ENCODE assay signal across 9 cellular contexts in the genomic region with DNA sequence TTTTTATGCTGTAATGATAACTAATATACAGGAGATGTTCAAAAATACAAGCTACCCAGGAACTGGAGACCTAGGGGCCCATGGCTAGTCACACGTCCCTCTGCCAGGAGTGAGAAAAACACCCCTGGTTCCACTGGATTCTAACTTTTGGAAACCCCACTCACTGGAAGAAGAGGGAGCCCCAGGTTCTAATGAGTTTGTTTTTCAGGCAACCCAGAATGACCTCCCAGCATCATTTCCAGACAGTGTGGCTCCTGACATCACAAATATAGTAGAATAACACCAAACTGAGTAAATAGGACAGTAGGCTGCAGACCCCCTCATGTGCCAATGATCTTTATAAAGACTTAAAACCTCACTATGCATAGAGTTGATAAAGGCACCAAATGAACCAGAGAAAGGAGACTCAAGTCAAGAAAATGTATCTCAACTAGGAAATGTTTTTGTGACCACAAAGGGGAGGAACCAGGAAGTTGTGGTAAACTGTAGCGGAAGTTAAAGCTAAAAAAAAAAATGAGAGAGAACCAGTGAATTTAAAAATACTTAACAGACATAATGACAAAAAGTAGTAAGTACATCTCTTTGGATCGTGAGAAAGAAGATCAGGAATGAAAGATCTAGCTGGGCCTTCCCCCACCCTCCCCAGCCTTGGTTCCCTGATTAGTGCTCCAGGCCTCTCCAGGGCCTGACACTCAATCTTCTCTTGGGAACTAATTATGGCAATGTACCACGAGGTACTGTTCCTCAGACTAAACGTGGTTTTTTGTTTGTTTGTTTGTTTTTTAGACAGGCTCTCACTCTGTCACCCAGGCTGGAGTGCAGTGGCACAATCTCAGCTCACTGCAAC. TPM values are rescaled to one million over a fixed set of nuclear protein-coding genes. Genes with fewer than 3 reads are reported as not detected.
DNase-seq lines count a peak whose midpoint lies in the region; ATAC-seq, FAIRE-seq and TF ChIP-seq lines count a peak whose summit lies in the region.
"Had no signal": no experiment of that assay in that cellular context is flagged by ENCODE, and none has a peak within 500 bp of the region (broad histone marks: within the 10 kb centered on the region; RNA-seq: fewer than 3 reads in every experiment).

No MANE protein-coding gene starts in this region.

- H3K4me3 ChIP-seq in SK-N-SH (ENCODE audit: low read depth in 2 of 2, low read length in 1 of 2) (no peak overlapping the region), small intestine (ENCODE audit: low read depth in 1 of 2, low read length in 2 of 2) (no peak overlapping the region)

- H3K9ac ChIP-seq in SK-N-SH = no peak overlapping the region

- H3K27ac ChIP-seq in SK-N-SH (ENCODE audit: low read depth in 2 of 2, low read length in 1 of 2) (peak overlapping the region in 1 of 2 experiments; percentile 6; a peak in 1 of 4 replicates), caudate nucleus (ENCODE audit: low read depth, low read length) (peak overlapping the region; percentile 21), small intestine (ENCODE audit: low read depth in 1 of 2, low read length in 1 of 2) (peak overlapping the region; percentile 63 to 75)

- H2AFZ ChIP-seq in SK-N-SH (ENCODE audit: low read depth) = peak overlapping the region; percentile 95

- no peak for ATAC-seq in SK-N-SH treated with all-trans-retinoic acid at 6 μM for 48 hours
- no peak for ATAC-seq in HG03520 (IDR thresholded peaks at IDR 0.05; ENCODE audit: unreplicated experiment)

- DNase-seq in SK-N-SH (no peak), Kasumi-1 (lab: John Stamatoyannopoulos, UW) (peak; percentile 95 to 96), caudate nucleus (lab: John Stamatoyannopoulos, UW) (no peak), small intestine (peak; percentile 62), NCI-H1417 treated with DMSO at 0.1 percent for 48 hours (lab: John Stamatoyannopoulos, UW) (no peak), middle frontal gyrus (ENCODE audit: extremely low spot score, low spot score) (no peak)

- POLR2A ChIA-PET in SK-N-SH (lab: Yijun Ruan, JAX) = no interaction called here

- H3K27me3 ChIP-seq in SK-N-SH (ENCODE audit: insufficient read depth) (no peaks in the 10 kb centered on the region), small intestine (ENCODE audit: control insufficient read depth in 2 of 2, insufficient read depth in 2 of 2, low read length in 2 of 2) (no peaks in the 10 kb centered on the region)

- FAIRE-seq in small intestine (lab: Jason Lieb, UNC) = no peak
- FAIRE-seq: A204.1 had no signal

- H3K9me2 ChIP-seq in SK-N-SH = no peaks in the 10 kb centered on the region

- peaks cover 2% of the 10 kb centered on the region for H3F3A ChIP-seq in SK-N-SH (replicated peaks; ENCODE audit: insufficient read depth)

- no peak for TF ChIP-seq CTCF in SK-N-SH (IDR thresholded peaks at IDR 0.05)

- no peaks in the 10 kb centered on the region for H3K9me3 ChIP-seq in SK-N-SH
- no peaks in the 10 kb centered on the region for H3K9me3 ChIP-seq in small intestine (ENCODE audit: control insufficient read depth, low read depth)

- H3K36me3 ChIP-seq in SK-N-SH (replicated peaks in 1 of 2; ENCODE audit: control insufficient read depth in 1 of 2, insufficient read depth in 2 of 2, low read length in 1 of 2) (no peaks in the 10 kb centered on the region), small intestine (ENCODE audit: control insufficient read depth in 2 of 2, insufficient read depth in 2 of 2, low read length in 2 of 2) (no peaks in the 10 kb centered on the region)

- CTCF ChIA-PET in SK-N-SH (lab: Yijun Ruan, JAX) = interaction anchor here (0.6 to 2.5 kb wide), 7 partner anchors 13 to 1579 kb away, joined by 3 to 15 read pairs (median 4); no protein-coding TSS in a partner anchor

- H3K4me1 ChIP-seq in SK-N-SH (ENCODE audit: control insufficient read depth in 1 of 2, insufficient read depth in 2 of 2, low read depth in 1 of 2, low read length in 1 of 2) = no peaks in the 10 kb centered on the region
- no peaks in the 10 kb centered on the region for H3K4me1 ChIP-seq in small intestine (ENCODE audit: control insufficient read depth in 2 of 2, insufficient read depth in 1 of 2, low read depth in 1 of 2, low read length in 1 of 2)

- H3K4me2 ChIP-seq in SK-N-SH = no peak overlapping the region

- H4K20me1 ChIP-seq in SK-N-SH (ENCODE audit: insufficient read depth) = no peaks in the 10 kb centered on the region

- no peak for TF ChIP-seq RAD21 in SK-N-SH (IDR thresholded peaks at IDR 0.05; ENCODE audit: low read length)

- no peaks in the 10 kb centered on the region for H3K79me2 ChIP-seq in SK-N-SH (ENCODE audit: insufficient read depth)

- TF ChIP-seq EP300 in SK-N-SH (IDR thresholded peaks at IDR 0.05; ENCODE audit: borderline replicate concordance in 1 of 2, low read depth in 1 of 2, low read length in 1 of 2) = no peak

- WGBS in SK-N-SH (ENCODE audit: low lambda C conversion rate) = 43% methylated on average over 5 of the region's 5 CpGs
- 29 to 54% (median 50%) methylated on average over 5 of the region's 5 CpGs for WGBS in small intestine, 3 donors

TF ChIP-seq in SK-N-SH, 30 proteins besides CTCF, POLR2A, EP300 and RAD21 (continues in another document):
- TF ChIP-seq GATA2 (CRISPR knock-in tag; IDR thresholded peaks at IDR 0.05) (no peak), SIN3A (IDR thresholded peaks at IDR 0.05; ENCODE audit: borderline replicate concordance, low read depth, low read length) (no peak), POLR2AphosphoS5 (IDR thresholded peaks at IDR 0.05; ENCODE audit: low read depth, low read length) (no peak), TAF1 (IDR thresholded peaks at IDR 0.05; ENCODE audit: borderline replicate concordance, low read depth, low read length) (no peak), TCF12 (IDR thresholded peaks at IDR 0.05) (no peak), ZBTB33 (IDR thresholded peaks at IDR 0.05; ENCODE audit: borderline replicate concordance, low read depth) (no peak)

TF ChIP-seq in SK-N-SH treated with all-trans-retinoic acid at 6 μM for 48 hours, 23 proteins besides CTCF, POLR2A, EP300 and RAD21:
- TF ChIP-seq TCF4 (CRISPR knock-in tag; IDR thresholded peaks at IDR 0.05; ENCODE audit: borderline replicate concordance) (no peak), ZNF565 (CRISPR knock-in tag; conservative IDR thresholded peaks at IDR 0.05; ENCODE audit: low read depth) (no peak), PPARA (CRISPR knock-in tag; IDR thresholded peaks at IDR 0.05; ENCODE audit: borderline replicate concordance) (no peak), ZNF70 (CRISPR knock-in tag; IDR thresholded peaks at IDR 0.05) (no peak), OSR1 (CRISPR knock-in tag; IDR thresholded peaks at IDR 0.05) (no peak)
- TF ChIP-seq, protein P1, sequence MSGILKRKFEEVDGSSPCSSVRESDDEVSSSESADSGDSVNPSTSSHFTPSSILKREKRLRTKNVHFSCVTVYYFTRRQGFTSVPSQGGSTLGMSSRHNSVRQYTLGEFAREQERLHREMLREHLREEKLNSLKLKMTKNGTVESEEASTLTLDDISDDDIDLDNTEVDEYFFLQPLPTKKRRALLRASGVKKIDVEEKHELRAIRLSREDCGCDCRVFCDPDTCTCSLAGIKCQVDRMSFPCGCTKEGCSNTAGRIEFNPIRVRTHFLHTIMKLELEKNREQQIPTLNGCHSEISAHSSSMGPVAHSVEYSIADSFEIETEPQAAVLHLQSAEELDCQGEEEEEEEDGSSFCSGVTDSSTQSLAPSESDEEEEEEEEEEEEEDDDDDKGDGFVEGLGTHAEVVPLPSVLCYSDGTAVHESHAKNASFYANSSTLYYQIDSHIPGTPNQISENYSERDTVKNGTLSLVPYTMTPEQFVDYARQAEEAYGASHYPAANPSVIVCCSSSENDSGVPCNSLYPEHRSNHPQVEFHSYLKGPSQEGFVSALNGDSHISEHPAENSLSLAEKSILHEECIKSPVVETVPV (CRISPR knock-in tag; IDR thresholded peaks at IDR 0.05) = no peak

RNA-seq across cellular contexts. Expression of gene HLA-E, which starts 19.8 kb away (rescaled TPM):
- polyA plus RNA-seq in SK-N-SH (2012; rRNA removed) (90.9 and 99.7 TPM in 2 replicates), small intestine (100 to 1,000 TPM in 2 of 3 donors, 10 to 100 TPM in 1; 72.5 to 494 (median 228) TPM)
- 67.6 and 75.1 TPM in 2 replicates for polyA plus RNA-seq in SK-N-SH (2012; cell fraction: cytosol; rRNA removed)
- 86.7 and 92.9 TPM in 2 replicates for polyA plus RNA-seq in SK-N-SH (2012; cell fraction: nucleus; rRNA removed)

RNA-seq across cellular contexts. Expression of gene GNL1, which starts 47.2 kb away (rescaled TPM):
- 36.4 and 43.3 TPM in 2 replicates for polyA plus RNA-seq in SK-N-SH (2012; rRNA removed)
- 22.2 and 31.4 TPM in 2 replicates for polyA plus RNA-seq in SK-N-SH (2012; cell fraction: cytosol; rRNA removed)
- 48.8 and 67.1 TPM in 2 replicates for polyA plus RNA-seq in SK-N-SH (2012; cell fraction: nucleus; rRNA removed)
- polyA plus RNA-seq in small intestine = 10 to 100 TPM; 25.9 to 46.7 (median 39.4) TPM

RNA-seq across cellular contexts. Expression of gene PRR3, which starts 48.0 kb away (rescaled TPM):
- polyA plus RNA-seq in SK-N-SH (2012; rRNA removed) (21.2 and 26.0 TPM in 2 replicates), small intestine (1 to 10 TPM; 3.6 to 6.1 (median 4.1) TPM)
- polyA plus RNA-seq in SK-N-SH (2012; cell fraction: cytosol; rRNA removed) = 18.2 and 20.1 TPM in 2 replicates
- polyA plus RNA-seq in SK-N-SH (2012; cell fraction: nucleus; rRNA removed) = 22.4 and 25.0 TPM in 2 replicates

Comparison
In these comparisons a context has a peak if more than half of its experiments do, and no peak if none do; other contexts are left out.
1. DNase-seq: peak in Kasumi-1 (2 of 2) and small intestine (single experiment); none in SK-N-SH (single experiment), caudate nucleus (0 of 61), NCI-H1417 treated with DMSO at 0.1 percent for 48 hours (single experiment) and middle frontal gyrus (single experiment).